In the genomic region with DNA sequence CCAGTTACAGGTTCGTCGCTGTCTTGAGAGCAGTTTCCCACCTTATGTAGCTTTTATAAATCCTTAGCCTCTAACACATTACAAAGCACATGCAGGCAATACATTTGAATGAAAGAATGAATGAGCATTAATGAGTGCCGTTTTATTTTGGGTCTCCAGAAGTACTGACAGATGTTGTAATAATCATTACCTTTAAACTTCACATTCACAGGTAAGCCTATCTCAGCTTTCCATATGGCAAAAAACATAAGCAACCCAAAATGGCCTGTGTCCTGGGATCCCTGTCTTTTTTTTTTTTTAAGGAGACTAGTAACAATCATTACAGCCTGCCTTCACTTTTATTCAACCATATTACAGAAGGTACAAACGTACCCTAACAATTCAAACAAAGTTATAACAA, we compare ENCODE assay signal across 1 cellular context.
A peak's percentile ranks its signal among the peaks of the same experiment; 100 is the strongest.
TF ChIP-seq lines count a peak whose summit lies in the region.

No MANE protein-coding gene starts in this region.

TF ChIP-seq in K562, 482 proteins besides CTCF, POLR2A, EP300 and RAD21 (continued from another document):
- TF ChIP-seq, protein P1, sequence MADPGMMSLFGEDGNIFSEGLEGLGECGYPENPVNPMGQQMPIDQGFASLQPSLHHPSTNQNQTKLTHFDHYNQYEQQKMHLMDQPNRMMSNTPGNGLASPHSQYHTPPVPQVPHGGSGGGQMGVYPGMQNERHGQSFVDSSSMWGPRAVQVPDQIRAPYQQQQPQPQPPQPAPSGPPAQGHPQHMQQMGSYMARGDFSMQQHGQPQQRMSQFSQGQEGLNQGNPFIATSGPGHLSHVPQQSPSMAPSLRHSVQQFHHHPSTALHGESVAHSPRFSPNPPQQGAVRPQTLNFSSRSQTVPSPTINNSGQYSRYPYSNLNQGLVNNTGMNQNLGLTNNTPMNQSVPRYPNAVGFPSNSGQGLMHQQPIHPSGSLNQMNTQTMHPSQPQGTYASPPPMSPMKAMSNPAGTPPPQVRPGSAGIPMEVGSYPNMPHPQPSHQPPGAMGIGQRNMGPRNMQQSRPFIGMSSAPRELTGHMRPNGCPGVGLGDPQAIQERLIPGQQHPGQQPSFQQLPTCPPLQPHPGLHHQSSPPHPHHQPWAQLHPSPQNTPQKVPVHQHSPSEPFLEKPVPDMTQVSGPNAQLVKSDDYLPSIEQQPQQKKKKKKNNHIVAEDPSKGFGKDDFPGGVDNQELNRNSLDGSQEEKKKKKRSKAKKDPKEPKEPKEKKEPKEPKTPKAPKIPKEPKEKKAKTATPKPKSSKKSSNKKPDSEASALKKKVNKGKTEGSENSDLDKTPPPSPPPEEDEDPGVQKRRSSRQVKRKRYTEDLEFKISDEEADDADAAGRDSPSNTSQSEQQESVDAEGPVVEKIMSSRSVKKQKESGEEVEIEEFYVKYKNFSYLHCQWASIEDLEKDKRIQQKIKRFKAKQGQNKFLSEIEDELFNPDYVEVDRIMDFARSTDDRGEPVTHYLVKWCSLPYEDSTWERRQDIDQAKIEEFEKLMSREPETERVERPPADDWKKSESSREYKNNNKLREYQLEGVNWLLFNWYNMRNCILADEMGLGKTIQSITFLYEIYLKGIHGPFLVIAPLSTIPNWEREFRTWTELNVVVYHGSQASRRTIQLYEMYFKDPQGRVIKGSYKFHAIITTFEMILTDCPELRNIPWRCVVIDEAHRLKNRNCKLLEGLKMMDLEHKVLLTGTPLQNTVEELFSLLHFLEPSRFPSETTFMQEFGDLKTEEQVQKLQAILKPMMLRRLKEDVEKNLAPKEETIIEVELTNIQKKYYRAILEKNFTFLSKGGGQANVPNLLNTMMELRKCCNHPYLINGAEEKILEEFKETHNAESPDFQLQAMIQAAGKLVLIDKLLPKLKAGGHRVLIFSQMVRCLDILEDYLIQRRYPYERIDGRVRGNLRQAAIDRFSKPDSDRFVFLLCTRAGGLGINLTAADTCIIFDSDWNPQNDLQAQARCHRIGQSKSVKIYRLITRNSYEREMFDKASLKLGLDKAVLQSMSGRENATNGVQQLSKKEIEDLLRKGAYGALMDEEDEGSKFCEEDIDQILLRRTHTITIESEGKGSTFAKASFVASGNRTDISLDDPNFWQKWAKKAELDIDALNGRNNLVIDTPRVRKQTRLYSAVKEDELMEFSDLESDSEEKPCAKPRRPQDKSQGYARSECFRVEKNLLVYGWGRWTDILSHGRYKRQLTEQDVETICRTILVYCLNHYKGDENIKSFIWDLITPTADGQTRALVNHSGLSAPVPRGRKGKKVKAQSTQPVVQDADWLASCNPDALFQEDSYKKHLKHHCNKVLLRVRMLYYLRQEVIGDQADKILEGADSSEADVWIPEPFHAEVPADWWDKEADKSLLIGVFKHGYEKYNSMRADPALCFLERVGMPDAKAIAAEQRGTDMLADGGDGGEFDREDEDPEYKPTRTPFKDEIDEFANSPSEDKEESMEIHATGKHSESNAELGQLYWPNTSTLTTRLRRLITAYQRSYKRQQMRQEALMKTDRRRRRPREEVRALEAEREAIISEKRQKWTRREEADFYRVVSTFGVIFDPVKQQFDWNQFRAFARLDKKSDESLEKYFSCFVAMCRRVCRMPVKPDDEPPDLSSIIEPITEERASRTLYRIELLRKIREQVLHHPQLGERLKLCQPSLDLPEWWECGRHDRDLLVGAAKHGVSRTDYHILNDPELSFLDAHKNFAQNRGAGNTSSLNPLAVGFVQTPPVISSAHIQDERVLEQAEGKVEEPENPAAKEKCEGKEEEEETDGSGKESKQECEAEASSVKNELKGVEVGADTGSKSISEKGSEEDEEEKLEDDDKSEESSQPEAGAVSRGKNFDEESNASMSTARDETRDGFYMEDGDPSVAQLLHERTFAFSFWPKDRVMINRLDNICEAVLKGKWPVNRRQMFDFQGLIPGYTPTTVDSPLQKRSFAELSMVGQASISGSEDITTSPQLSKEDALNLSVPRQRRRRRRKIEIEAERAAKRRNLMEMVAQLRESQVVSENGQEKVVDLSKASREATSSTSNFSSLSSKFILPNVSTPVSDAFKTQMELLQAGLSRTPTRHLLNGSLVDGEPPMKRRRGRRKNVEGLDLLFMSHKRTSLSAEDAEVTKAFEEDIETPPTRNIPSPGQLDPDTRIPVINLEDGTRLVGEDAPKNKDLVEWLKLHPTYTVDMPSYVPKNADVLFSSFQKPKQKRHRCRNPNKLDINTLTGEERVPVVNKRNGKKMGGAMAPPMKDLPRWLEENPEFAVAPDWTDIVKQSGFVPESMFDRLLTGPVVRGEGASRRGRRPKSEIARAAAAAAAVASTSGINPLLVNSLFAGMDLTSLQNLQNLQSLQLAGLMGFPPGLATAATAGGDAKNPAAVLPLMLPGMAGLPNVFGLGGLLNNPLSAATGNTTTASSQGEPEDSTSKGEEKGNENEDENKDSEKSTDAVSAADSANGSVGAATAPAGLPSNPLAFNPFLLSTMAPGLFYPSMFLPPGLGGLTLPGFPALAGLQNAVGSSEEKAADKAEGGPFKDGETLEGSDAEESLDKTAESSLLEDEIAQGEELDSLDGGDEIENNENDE (IDR thresholded peaks at IDR 0.05; ENCODE audit: low read depth, low read length) = no peak
- no peak for TF ChIP-seq HOXB6 (CRISPR knock-in tag; IDR thresholded peaks at IDR 0.05; ENCODE audit: borderline replicate concordance)
- no peak for TF ChIP-seq CREB5 (CRISPR knock-in tag; IDR thresholded peaks at IDR 0.05)
- TF ChIP-seq NR1H2 (CRISPR knock-in tag; IDR thresholded peaks at IDR 0.05) = no peak
- TF ChIP-seq HLTF (IDR thresholded peaks at IDR 0.05) = no peak
- TF ChIP-seq RFX5 (IDR thresholded peaks at IDR 0.05; ENCODE audit: low read depth, low read length) = no peak
- TF ChIP-seq SLC30A9 (CRISPR knock-in tag; IDR thresholded peaks at IDR 0.05) = no peak
- 0 out of 2 replicates have a peak, but pooled peaks have one; percentile 33 for TF ChIP-seq ZNF24 (IDR thresholded peaks at IDR 0.05)
- peak; percentile 77 for TF ChIP-seq TAL1 (IDR thresholded peaks at IDR 0.05)
- TF ChIP-seq IRF2 (CRISPR knock-in tag; IDR thresholded peaks at IDR 0.05) = no peak
- TF ChIP-seq GATAD2A (IDR thresholded peaks at IDR 0.05) = no peak
- TF ChIP-seq, protein P2, sequence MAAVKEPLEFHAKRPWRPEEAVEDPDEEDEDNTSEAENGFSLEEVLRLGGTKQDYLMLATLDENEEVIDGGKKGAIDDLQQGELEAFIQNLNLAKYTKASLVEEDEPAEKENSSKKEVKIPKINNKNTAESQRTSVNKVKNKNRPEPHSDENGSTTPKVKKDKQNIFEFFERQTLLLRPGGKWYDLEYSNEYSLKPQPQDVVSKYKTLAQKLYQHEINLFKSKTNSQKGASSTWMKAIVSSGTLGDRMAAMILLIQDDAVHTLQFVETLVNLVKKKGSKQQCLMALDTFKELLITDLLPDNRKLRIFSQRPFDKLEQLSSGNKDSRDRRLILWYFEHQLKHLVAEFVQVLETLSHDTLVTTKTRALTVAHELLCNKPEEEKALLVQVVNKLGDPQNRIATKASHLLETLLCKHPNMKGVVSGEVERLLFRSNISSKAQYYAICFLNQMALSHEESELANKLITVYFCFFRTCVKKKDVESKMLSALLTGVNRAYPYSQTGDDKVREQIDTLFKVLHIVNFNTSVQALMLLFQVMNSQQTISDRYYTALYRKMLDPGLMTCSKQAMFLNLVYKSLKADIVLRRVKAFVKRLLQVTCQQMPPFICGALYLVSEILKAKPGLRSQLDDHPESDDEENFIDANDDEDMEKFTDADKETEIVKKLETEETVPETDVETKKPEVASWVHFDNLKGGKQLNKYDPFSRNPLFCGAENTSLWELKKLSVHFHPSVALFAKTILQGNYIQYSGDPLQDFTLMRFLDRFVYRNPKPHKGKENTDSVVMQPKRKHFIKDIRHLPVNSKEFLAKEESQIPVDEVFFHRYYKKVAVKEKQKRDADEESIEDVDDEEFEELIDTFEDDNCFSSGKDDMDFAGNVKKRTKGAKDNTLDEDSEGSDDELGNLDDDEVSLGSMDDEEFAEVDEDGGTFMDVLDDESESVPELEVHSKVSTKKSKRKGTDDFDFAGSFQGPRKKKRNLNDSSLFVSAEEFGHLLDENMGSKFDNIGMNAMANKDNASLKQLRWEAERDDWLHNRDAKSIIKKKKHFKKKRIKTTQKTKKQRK (IDR thresholded peaks at IDR 0.05; ENCODE audit: borderline replicate concordance, low read depth, low read length) = no peak
- TF ChIP-seq ZNF280A (IDR thresholded peaks at IDR 0.05; ENCODE audit: low read depth, partially characterized antibody) = no peak
- TF ChIP-seq CEBPB (tag; IDR thresholded peaks at IDR 0.05) = peak; percentile 30; the same call in 1 of the 2 replicates
- TF ChIP-seq, protein P3, sequence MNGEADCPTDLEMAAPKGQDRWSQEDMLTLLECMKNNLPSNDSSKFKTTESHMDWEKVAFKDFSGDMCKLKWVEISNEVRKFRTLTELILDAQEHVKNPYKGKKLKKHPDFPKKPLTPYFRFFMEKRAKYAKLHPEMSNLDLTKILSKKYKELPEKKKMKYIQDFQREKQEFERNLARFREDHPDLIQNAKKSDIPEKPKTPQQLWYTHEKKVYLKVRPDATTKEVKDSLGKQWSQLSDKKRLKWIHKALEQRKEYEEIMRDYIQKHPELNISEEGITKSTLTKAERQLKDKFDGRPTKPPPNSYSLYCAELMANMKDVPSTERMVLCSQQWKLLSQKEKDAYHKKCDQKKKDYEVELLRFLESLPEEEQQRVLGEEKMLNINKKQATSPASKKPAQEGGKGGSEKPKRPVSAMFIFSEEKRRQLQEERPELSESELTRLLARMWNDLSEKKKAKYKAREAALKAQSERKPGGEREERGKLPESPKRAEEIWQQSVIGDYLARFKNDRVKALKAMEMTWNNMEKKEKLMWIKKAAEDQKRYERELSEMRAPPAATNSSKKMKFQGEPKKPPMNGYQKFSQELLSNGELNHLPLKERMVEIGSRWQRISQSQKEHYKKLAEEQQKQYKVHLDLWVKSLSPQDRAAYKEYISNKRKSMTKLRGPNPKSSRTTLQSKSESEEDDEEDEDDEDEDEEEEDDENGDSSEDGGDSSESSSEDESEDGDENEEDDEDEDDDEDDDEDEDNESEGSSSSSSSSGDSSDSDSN (IDR thresholded peaks at IDR 0.05; ENCODE audit: borderline replicate concordance in 1 of 2, low read depth in 2 of 2, low read length in 2 of 2) = no peak
- TF ChIP-seq STAT5A (IDR thresholded peaks at IDR 0.05; ENCODE audit: borderline replicate concordance, low read length) = no peak
- no peak for TF ChIP-seq ZNF668 (CRISPR knock-in tag; IDR thresholded peaks at IDR 0.05)
- TF ChIP-seq CHD4 (IDR thresholded peaks at IDR 0.05; ENCODE audit: insufficient read depth, insufficient replicate concordance, low read depth, low read length, poor library complexity, severe bottlenecking) = no peak
- no peak for TF ChIP-seq PML (IDR thresholded peaks at IDR 0.05; ENCODE audit: low read length)
- TF ChIP-seq ZZZ3 (IDR thresholded peaks at IDR 0.05) = no peak
- TF ChIP-seq TEAD4 (IDR thresholded peaks at IDR 0.05; ENCODE audit: low read length) = peak; percentile 65
- TF ChIP-seq TEAD4 (CRISPR knock-in tag; IDR thresholded peaks at IDR 0.05; ENCODE audit: borderline replicate concordance) = no peak
- peak; percentile 55; the same call in 1 of the 2 replicates for TF ChIP-seq ARID1B (IDR thresholded peaks at IDR 0.05)
- TF ChIP-seq KLF13 (tag; IDR thresholded peaks at IDR 0.05; ENCODE audit: borderline replicate concordance, low read depth) = no peak
- peak; percentile 57 for TF ChIP-seq CBFA2T3 (IDR thresholded peaks at IDR 0.05)
- TF ChIP-seq CBFA2T2 (conservative IDR thresholded peaks at IDR 0.05) = 0 out of 2 replicates have a peak, but pooled peaks have one; percentile 33
- no peak for TF ChIP-seq E2F5 (CRISPR knock-in tag; IDR thresholded peaks at IDR 0.05)
- TF ChIP-seq, protein P4, sequence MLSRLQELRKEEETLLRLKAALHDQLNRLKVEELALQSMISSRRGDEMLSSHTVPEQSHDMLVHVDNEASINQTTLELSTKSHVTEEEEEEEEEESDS (CRISPR knock-in tag; IDR thresholded peaks at IDR 0.05) = no peak
- TF ChIP-seq HDAC3 (IDR thresholded peaks at IDR 0.05; ENCODE audit: borderline replicate concordance, partially characterized antibody) = no peak
- TF ChIP-seq KLF1 (tag; IDR thresholded peaks at IDR 0.05) = no peak
